ENCODE assay signal across 11 cellular contexts in genomic region chr20:50475879-50476292, GRCh38. TPM values are rescaled to one million over a fixed set of nuclear protein-coding genes. Genes with fewer than 3 reads are reported as not detected.
DNase-seq lines count a peak whose midpoint lies in the region; ATAC-seq, FAIRE-seq and TF ChIP-seq lines count a peak whose summit lies in the region.
"Had no signal": no experiment of that assay in that cellular context is flagged by ENCODE, and none has a peak within 500 bp of the region (broad histone marks: within the 10 kb centered on the region; RNA-seq: fewer than 3 reads in every experiment).

No MANE protein-coding gene starts in this region.

- no peak overlapping the region for H3K27ac Mint-ChIP-seq in astrocyte (ENCODE audit: unreplicated experiment)
- H3K27ac Mint-ChIP-seq: activated T-helper 1 cell treated with anti-CD3 and anti-CD28 coated beads, Interleukin-12 subunit alpha, Interleukin-12 subunit beta, Interleukin-2, Interleukin-4 antibody, amounts not matched to agents 30 ng/mL and 10 ng/mL and 1 ng/mL, durations not matched to agents 14 hours and 24 hours and 36 hours had no signal

- H3K79me2 ChIP-seq in astrocyte (ENCODE audit: insufficient read depth, low read length), result no peaks in the 10 kb centered on the region

- H2AFZ ChIP-seq in astrocyte (ENCODE audit: low read depth, low read length), result no peak overlapping the region

- no peaks in the 10 kb centered on the region for H3K9me3 Mint-ChIP-seq in astrocyte (ENCODE audit: unreplicated experiment)
- H3K9me3 Mint-ChIP-seq: activated T-helper 1 cell treated with anti-CD3 and anti-CD28 coated beads, Interleukin-12 subunit alpha, Interleukin-12 subunit beta, Interleukin-2, Interleukin-4 antibody, amounts not matched to agents 30 ng/mL and 10 ng/mL and 1 ng/mL, durations not matched to agents 14 hours and 24 hours and 36 hours had no signal

- H3K9me3 ChIP-seq in left ventricle myocardium inferior (replicated peaks) (no peaks in the 10 kb centered on the region), astrocyte (ENCODE audit: insufficient read depth, low read depth, low read length) (no peaks in the 10 kb centered on the region), kidney (ENCODE audit: control insufficient read depth in 1 of 2, low read length in 2 of 2) (no peaks in the 10 kb centered on the region), aorta (ENCODE audit: control insufficient read depth, low read length) (no peaks in the 10 kb centered on the region), breast epithelium (no peaks in the 10 kb centered on the region)
- H3K9me3 ChIP-seq: BE2C had no signal

- FAIRE-seq in astrocyte (lab: Jason Lieb, UNC) (no peak), kidney (lab: Jason Lieb, UNC) (no peak)
- FAIRE-seq: endometrium had no signal

- H3K4me1 Mint-ChIP-seq in astrocyte (ENCODE audit: low read depth, unreplicated experiment), result no peaks in the 10 kb centered on the region

- intact Hi-C loops in left ventricle myocardium inferior (cut with micrococcal nuclease) (loop anchor here (10.0 kb wide), 1 partner anchor 99 kb away; no protein-coding TSS in a partner anchor), cardiac septum (cut with DNase I) (loop anchor here (10.0 kb wide), 1 partner anchor 259 kb away; the partner anchor contains the start of gene PARD6B), kidney (cut with DNase I) (loop anchor here (10.0 kb wide), 1 partner anchor 99 kb away; no protein-coding TSS in a partner anchor), aorta (cut with DNase I) (no loop called here), breast epithelium (cut with DNase I; ENCODE audit: low total_unique reads) (no loop called here)

- no peak for TF ChIP-seq POLR2A in breast epithelium (IDR thresholded peaks at IDR 0.05)

- DNase-seq in left ventricle myocardium inferior, result no peak
- DNase-seq in cardiac septum (ENCODE audit: low spot score), result no peak
- peak; percentile 46 for DNase-seq in astrocyte (ENCODE audit: low read depth)
- peak; percentile 74 for DNase-seq in kidney
- no peak for DNase-seq in aorta
- no peak for DNase-seq in T-helper 1 cell
- DNase-seq in NCI-H345 treated with DMSO at 0.1 percent for 48 hours (lab: John Stamatoyannopoulos, UW; ENCODE audit: unreplicated experiment), result no peak
- DNase-seq in breast epithelium (ENCODE audit: low spot score in 2 of 2), result no peak
- DNase-seq: BE2C had no signal

- H3K27me3 Mint-ChIP-seq in astrocyte (ENCODE audit: low read depth, unreplicated experiment), result peaks cover 7% of the 10 kb centered on the region

- H3K4me2 ChIP-seq in astrocyte (ENCODE audit: low read length), result no peak overlapping the region

- TF ChIP-seq CTCF in left ventricle myocardium inferior (IDR thresholded peaks at IDR 0.05; ENCODE audit: borderline replicate concordance) (no peak), astrocyte (IDR thresholded peaks at IDR 0.05; ENCODE audit: insufficient read depth, low read depth, low read length) (no peak), kidney (IDR thresholded peaks at IDR 0.05; ENCODE audit: borderline replicate concordance, extremely low read depth, insufficient read depth) (no peak), breast epithelium (IDR thresholded peaks at IDR 0.05) (no peak)

- no peaks in the 10 kb centered on the region for H3K36me3 ChIP-seq in left ventricle myocardium inferior
- H3K36me3 ChIP-seq in astrocyte (ENCODE audit: insufficient read depth, low read length), result no peaks in the 10 kb centered on the region
- H3K36me3 ChIP-seq in kidney (ENCODE audit: control insufficient read depth in 1 of 2, insufficient read depth in 2 of 2, low read length in 2 of 2), result no peaks in the 10 kb centered on the region
- no peaks in the 10 kb centered on the region for H3K36me3 ChIP-seq in aorta (ENCODE audit: control insufficient read depth in 1 of 2, insufficient read depth in 2 of 2, low read length in 1 of 2)
- H3K36me3 ChIP-seq in breast epithelium, result no peaks in the 10 kb centered on the region
- H3K36me3 ChIP-seq: BE2C had no signal

- no peaks in the 10 kb centered on the region for H3K36me3 Mint-ChIP-seq in astrocyte (ENCODE audit: low read depth, unreplicated experiment)

- peak; percentile 40 for ATAC-seq in aorta (ENCODE audit: low FRiP score)

- H3K27ac ChIP-seq in left ventricle myocardium inferior (replicated peaks), result peak overlapping the region; percentile 55
- H3K27ac ChIP-seq in astrocyte (ENCODE audit: low read depth, low read length), result no peak overlapping the region
- H3K27ac ChIP-seq in kidney (ENCODE audit: low read depth in 2 of 2, low read length in 2 of 2), result no peak overlapping the region
- H3K27ac ChIP-seq in aorta (ENCODE audit: low read depth in 1 of 2, low read length in 2 of 2), result no peak overlapping the region
- H3K27ac ChIP-seq in breast epithelium, result no peak overlapping the region

- H3K4me3 ChIP-seq in left ventricle myocardium inferior, result no peak overlapping the region
- no peak overlapping the region for H3K4me3 ChIP-seq in astrocyte (ENCODE audit: insufficient read depth, low read depth, low read length)
- no peak overlapping the region for H3K4me3 ChIP-seq in kidney (ENCODE audit: low read length in 2 of 2)
- no peak overlapping the region for H3K4me3 ChIP-seq in aorta (ENCODE audit: low read length in 2 of 2)
- H3K4me3 ChIP-seq in breast epithelium, result no peak overlapping the region

- H3K4me1 ChIP-seq in left ventricle myocardium inferior, result peaks cover 18% of the 10 kb centered on the region
- peaks cover 7% of the 10 kb centered on the region for H3K4me1 ChIP-seq in astrocyte (ENCODE audit: insufficient read depth, low read length)
- peaks cover 0 to 5% of the 10 kb centered on the region in 2 donors for H3K4me1 ChIP-seq in kidney (ENCODE audit: control insufficient read depth in 1 of 2, insufficient read depth in 1 of 2, low read depth in 1 of 2, low read length in 2 of 2)
- H3K4me1 ChIP-seq in aorta (ENCODE audit: control insufficient read depth in 1 of 2, insufficient read depth in 2 of 2, low read length in 2 of 2), result no peaks in the 10 kb centered on the region
- H3K4me1 ChIP-seq in breast epithelium, result no peaks in the 10 kb centered on the region

- H4K20me1 ChIP-seq in astrocyte (ENCODE audit: insufficient read depth, low read length), result no peaks in the 10 kb centered on the region

- H3K27me3 ChIP-seq in left ventricle myocardium inferior (ENCODE audit: low read depth) (no peaks in the 10 kb centered on the region), astrocyte (ENCODE audit: insufficient read depth, low read length) (no peaks in the 10 kb centered on the region), aorta (ENCODE audit: control insufficient read depth in 1 of 2, insufficient read depth in 2 of 2, low read length in 1 of 2) (no peaks in the 10 kb centered on the region), breast epithelium (no peaks in the 10 kb centered on the region)
- H3K27me3 ChIP-seq: BE2C had no signal

- H3K4me3 Mint-ChIP-seq in astrocyte (ENCODE audit: unreplicated experiment), result no peak overlapping the region
- H3K4me3 Mint-ChIP-seq: activated T-helper 1 cell treated with anti-CD3 and anti-CD28 coated beads, Interleukin-12 subunit alpha, Interleukin-12 subunit beta, Interleukin-2, Interleukin-4 antibody, amounts not matched to agents 30 ng/mL and 10 ng/mL and 1 ng/mL, durations not matched to agents 14 hours and 24 hours and 36 hours had no signal

- WGBS in aorta, 2 donors, result 81 to 86% methylated on average over 12 of the region's 12 CpGs

- H3K9ac ChIP-seq in astrocyte (ENCODE audit: low read length) (no peak overlapping the region), kidney (ENCODE audit: low read length in 2 of 2) (no peak overlapping the region)

RNA-seq across cellular contexts. Expression of gene PTPN1, which starts 34.3 kb away (rescaled TPM):
- total RNA-seq in left ventricle myocardium inferior, result 25.7 TPM
- 34.2 TPM for total RNA-seq in cardiac septum
- total RNA-seq in astrocyte, result 60.6 and 64.9 TPM in 2 replicates
- total RNA-seq in kidney, result 80.4 TPM
- polyA plus RNA-seq in kidney (ENCODE audit: insufficient read depth, low read depth, low replicate concordance), result 29.6 TPM
- total RNA-seq in aorta, result 10 to 100 TPM; 31.2 to 51.6 TPM
- 10 to 100 TPM; 17.7 to 19.8 TPM for polyA plus RNA-seq in aorta
- total RNA-seq in breast epithelium, result 10 to 100 TPM; 23.8 to 29.2 (median 28.5) TPM

Comparison
In these comparisons a context has a peak if more than half of its experiments do, and no peak if none do; other contexts are left out.
1. DNase-seq: peak in astrocyte (single experiment) and kidney (single experiment); none in left ventricle myocardium inferior (single experiment), cardiac septum (single experiment), aorta (0 of 2), T-helper 1 cell (0 of 5), NCI-H345 treated with DMSO at 0.1 percent for 48 hours (single experiment) and breast epithelium (0 of 2).
2. intact Hi-C loops: an anchor here in left ventricle myocardium inferior (10.0 kb wide), cardiac septum (10.0 kb wide) and kidney (10.0 kb wide); none called in aorta and breast epithelium.